ENCODE assay signal across 1 cellular context in the genomic region with DNA sequence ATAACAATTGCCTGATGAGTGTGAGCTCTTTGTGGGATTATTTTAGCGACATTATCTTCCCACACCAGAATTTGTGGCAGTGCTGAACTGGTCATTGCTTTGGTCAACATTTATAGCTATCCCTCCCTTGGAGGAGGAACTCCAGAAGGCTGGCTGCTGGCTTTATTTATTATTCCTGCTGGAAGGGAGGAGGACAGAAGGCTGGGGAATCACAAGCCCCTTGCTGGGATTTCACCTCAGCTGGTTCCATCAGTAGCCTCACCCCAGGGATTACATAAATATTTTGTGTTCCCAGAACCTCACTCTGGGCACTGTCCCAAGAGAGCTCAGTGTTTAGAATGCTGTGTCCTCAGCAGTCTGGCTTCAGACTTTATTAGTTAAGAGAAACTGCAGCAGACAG.
TF ChIP-seq lines count a peak whose summit lies in the region.

No MANE protein-coding gene starts in this region.

TF ChIP-seq in IMR-90, 13 proteins besides CTCF, POLR2A, EP300 and RAD21 (continued from another document):
- TF ChIP-seq MAZ (IDR thresholded peaks at IDR 0.05; ENCODE audit: borderline replicate concordance, low read depth, low read length) (no peak), RFX5 (IDR thresholded peaks at IDR 0.05; ENCODE audit: low read depth, low read length) (no peak), BHLHE40 (IDR thresholded peaks at IDR 0.05; ENCODE audit: low read depth, low read length) (no peak), FOS (IDR thresholded peaks at IDR 0.05; ENCODE audit: low read depth, low read length) (no peak)
TF ChIP-seq in IMR-90: peak in this region for 0.
